In genomic region chr2:38146302-38146916, GRCh38 we compare ENCODE assay signal across 8 cellular contexts.
DNase-seq lines count a peak whose midpoint lies in the region; ATAC-seq and TF ChIP-seq lines count a peak whose summit lies in the region.

No MANE protein-coding gene starts in this region.

- no peak overlapping the region for H3K4me3 ChIP-seq in suprapubic skin

- no peaks in the 10 kb centered on the region for H3K27me3 ChIP-seq in suprapubic skin

- H3K9me3 ChIP-seq in suprapubic skin = no peaks in the 10 kb centered on the region

- H3K36me3 ChIP-seq in suprapubic skin = no peaks in the 10 kb centered on the region

- peaks cover 22% of the 10 kb centered on the region for H3K4me1 ChIP-seq in suprapubic skin

- peak; percentile 74 for ATAC-seq in GM19463 (IDR thresholded peaks at IDR 0.05; ENCODE audit: unreplicated experiment)
- ATAC-seq in HG03469 (IDR thresholded peaks at IDR 0.05; ENCODE audit: unreplicated experiment) = peak; percentile 30

- no peak for TF ChIP-seq CTCF in suprapubic skin (IDR thresholded peaks at IDR 0.05)

- TF ChIP-seq POLR2A in suprapubic skin (IDR thresholded peaks at IDR 0.05) = no peak

- peak overlapping the region; percentile 80 for H3K27ac ChIP-seq in suprapubic skin

- peak; percentile 93 for DNase-seq in CD1c-positive myeloid dendritic cell (ENCODE audit: extremely low spot score)
- peak; percentile 37 for DNase-seq in amniotic stem cell (lab: John Stamatoyannopoulos, UW)
- DNase-seq in iris pigment epithelial cell (ENCODE audit: low read depth) = peak; percentile 96
- no peak for DNase-seq in suprapubic skin (ENCODE audit: low spot score in 2 of 2)
- DNase-seq in putamen (ENCODE audit: low spot score) = no peak
- no peak for DNase-seq in NCI-H2029 treated with DMSO at 0.1 percent for 48 hours (lab: John Stamatoyannopoulos, UW)

- no peak for TF ChIP-seq EP300 in suprapubic skin (IDR thresholded peaks at IDR 0.05)

- 51% methylated on average over 7 of the region's 7 CpGs for WGBS in suprapubic skin

Comparison
In these comparisons a context has a peak if more than half of its experiments do, and no peak if none do; other contexts are left out.
1. DNase-seq: peak in CD1c-positive myeloid dendritic cell (single experiment), amniotic stem cell (single experiment) and iris pigment epithelial cell (single experiment); none in suprapubic skin (0 of 2), putamen (single experiment) and NCI-H2029 treated with DMSO at 0.1 percent for 48 hours (single experiment).